Comparison of ENCODE assay signal across 1 cellular context in the genomic region with DNA sequence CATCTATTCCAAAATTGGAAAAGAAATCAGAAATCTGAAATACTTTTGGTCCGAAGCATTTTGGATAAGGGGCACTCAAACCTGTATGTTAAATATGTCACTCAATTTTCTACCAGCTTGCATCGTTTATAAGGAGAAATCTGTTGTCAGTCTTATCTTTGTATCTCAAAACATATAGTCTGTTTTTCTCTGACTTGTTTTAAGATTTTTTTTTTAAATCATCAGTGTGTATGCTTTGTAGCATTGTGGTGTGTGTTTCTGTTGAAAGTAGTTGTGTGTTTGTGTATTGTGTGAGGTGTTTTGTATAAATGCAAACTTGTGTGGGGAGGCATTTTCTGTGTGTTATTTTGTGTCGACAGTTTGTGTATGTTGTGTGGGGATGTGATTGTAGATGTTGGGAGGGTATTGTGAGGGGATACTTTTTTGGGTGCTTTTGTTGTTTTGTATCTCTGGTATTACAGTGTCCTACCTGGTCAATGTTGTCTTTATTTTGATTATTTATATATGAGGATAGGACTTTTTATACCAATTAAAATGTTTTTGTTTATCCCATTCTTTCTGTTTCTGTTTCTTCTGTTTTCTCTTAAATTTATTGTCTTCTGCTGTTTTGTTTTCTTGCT.
TF ChIP-seq lines count a peak whose summit lies in the region.

No MANE protein-coding gene starts in this region.

TF ChIP-seq in K562, 482 proteins besides CTCF, POLR2A, EP300 and RAD21 (continued from another document):
- TF ChIP-seq, protein P1, sequence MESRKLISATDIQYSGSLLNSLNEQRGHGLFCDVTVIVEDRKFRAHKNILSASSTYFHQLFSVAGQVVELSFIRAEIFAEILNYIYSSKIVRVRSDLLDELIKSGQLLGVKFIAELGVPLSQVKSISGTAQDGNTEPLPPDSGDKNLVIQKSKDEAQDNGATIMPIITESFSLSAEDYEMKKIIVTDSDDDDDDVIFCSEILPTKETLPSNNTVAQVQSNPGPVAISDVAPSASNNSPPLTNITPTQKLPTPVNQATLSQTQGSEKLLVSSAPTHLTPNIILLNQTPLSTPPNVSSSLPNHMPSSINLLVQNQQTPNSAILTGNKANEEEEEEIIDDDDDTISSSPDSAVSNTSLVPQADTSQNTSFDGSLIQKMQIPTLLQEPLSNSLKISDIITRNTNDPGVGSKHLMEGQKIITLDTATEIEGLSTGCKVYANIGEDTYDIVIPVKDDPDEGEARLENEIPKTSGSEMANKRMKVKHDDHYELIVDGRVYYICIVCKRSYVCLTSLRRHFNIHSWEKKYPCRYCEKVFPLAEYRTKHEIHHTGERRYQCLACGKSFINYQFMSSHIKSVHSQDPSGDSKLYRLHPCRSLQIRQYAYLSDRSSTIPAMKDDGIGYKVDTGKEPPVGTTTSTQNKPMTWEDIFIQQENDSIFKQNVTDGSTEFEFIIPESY (CRISPR knock-in tag; IDR thresholded peaks at IDR 0.05): 0 out of 2 replicates have a peak, but pooled peaks have one; percentile 14
- TF ChIP-seq CTBP1 (IDR thresholded peaks at IDR 0.05; ENCODE audit: borderline replicate concordance): no peak
- no peak for TF ChIP-seq FOXJ2 (tag; IDR thresholded peaks at IDR 0.05)
- TF ChIP-seq ZNF584 (CRISPR knock-in tag; IDR thresholded peaks at IDR 0.05; ENCODE audit: low read depth): peak; percentile 67; the same call in 1 of the 2 replicates
- TF ChIP-seq TRIM24 (IDR thresholded peaks at IDR 0.05): peak; percentile 77 to 87; a peak in 3 of 4 replicates
- 0 out of 2 replicates have a peak, but pooled peaks have one; percentile 56 for TF ChIP-seq CBX5 (IDR thresholded peaks at IDR 0.05; ENCODE audit: borderline replicate concordance, low read depth)
- TF ChIP-seq LARP7 (IDR thresholded peaks at IDR 0.05): peak; percentile 72; the same call in 1 of the 2 replicates
- peak; percentile 41 for TF ChIP-seq PHF20 (IDR thresholded peaks at IDR 0.05; ENCODE audit: partially characterized antibody)
- no peak for TF ChIP-seq PML (IDR thresholded peaks at IDR 0.05; ENCODE audit: low read length)
- TF ChIP-seq GTF2E2 (tag; IDR thresholded peaks at IDR 0.05): no peak
- TF ChIP-seq NRF1 (conservative IDR thresholded peaks at IDR 0.05 in 1 of 2, IDR thresholded peaks at IDR 0.05 in 1 of 2): no peak
- no peak for TF ChIP-seq TBP (optimal IDR thresholded peaks at IDR 0.05; ENCODE audit: low read depth, low read length)
- 0 out of 2 replicates have a peak, but pooled peaks have one; percentile 36 for TF ChIP-seq ZBTB2 (IDR thresholded peaks at IDR 0.05)
- TF ChIP-seq SMAD2 (IDR thresholded peaks at IDR 0.05; ENCODE audit: low read depth, low read length): no peak
- TF ChIP-seq MAFK (IDR thresholded peaks at IDR 0.05; ENCODE audit: low read length): no peak
- TF ChIP-seq OTX1 (CRISPR knock-in tag; IDR thresholded peaks at IDR 0.05): no peak
- no peak for TF ChIP-seq SIN3A (IDR thresholded peaks at IDR 0.05; ENCODE audit: borderline replicate concordance in 2 of 2, control insufficient read depth in 1 of 2, low read depth in 2 of 2, low read length in 2 of 2)
- no peak for TF ChIP-seq NR2C2 (CRISPR knock-in tag; IDR thresholded peaks at IDR 0.05)
- no peak for TF ChIP-seq NR2C2 (tag; IDR thresholded peaks at IDR 0.05)
- 0 out of 2 replicates have a peak, but pooled peaks have one; percentile 34 for TF ChIP-seq XRCC3 (IDR thresholded peaks at IDR 0.05)
- TF ChIP-seq HNRNPH1 (optimal IDR thresholded peaks at IDR 0.05; ENCODE audit: low read depth, low read length): no peak
- no peak for TF ChIP-seq ZKSCAN8 (CRISPR knock-in tag; IDR thresholded peaks at IDR 0.05)
- TF ChIP-seq STAT5B (CRISPR knock-in tag; IDR thresholded peaks at IDR 0.05): no peak
- 0 out of 2 replicates have a peak, but pooled peaks have one; percentile 64 for TF ChIP-seq HLTF (IDR thresholded peaks at IDR 0.05)
- no peak for TF ChIP-seq ZNF197 (CRISPR knock-in tag; IDR thresholded peaks at IDR 0.05; ENCODE audit: low read depth)
TF ChIP-seq in K562: peak in this region for 23.
